In genomic region chrX:136170109-136170800, GRCh38 we compare ENCODE assay signal across 3 cellular contexts.
TF ChIP-seq lines count a peak whose summit lies in the region.

No MANE protein-coding gene starts in this region.

TF ChIP-seq in liver, 16 proteins besides CTCF, POLR2A, EP300 and RAD21:
- TF ChIP-seq GABPA (IDR thresholded peaks at IDR 0.05 in 1 of 2, conservative IDR thresholded peaks at IDR 0.05 in 1 of 2) (no peak), HNF4G (IDR thresholded peaks at IDR 0.05) (no peak)

TF ChIP-seq in HepG2, 621 proteins besides CTCF, POLR2A, EP300 and RAD21:
- TF ChIP-seq, protein P1, sequence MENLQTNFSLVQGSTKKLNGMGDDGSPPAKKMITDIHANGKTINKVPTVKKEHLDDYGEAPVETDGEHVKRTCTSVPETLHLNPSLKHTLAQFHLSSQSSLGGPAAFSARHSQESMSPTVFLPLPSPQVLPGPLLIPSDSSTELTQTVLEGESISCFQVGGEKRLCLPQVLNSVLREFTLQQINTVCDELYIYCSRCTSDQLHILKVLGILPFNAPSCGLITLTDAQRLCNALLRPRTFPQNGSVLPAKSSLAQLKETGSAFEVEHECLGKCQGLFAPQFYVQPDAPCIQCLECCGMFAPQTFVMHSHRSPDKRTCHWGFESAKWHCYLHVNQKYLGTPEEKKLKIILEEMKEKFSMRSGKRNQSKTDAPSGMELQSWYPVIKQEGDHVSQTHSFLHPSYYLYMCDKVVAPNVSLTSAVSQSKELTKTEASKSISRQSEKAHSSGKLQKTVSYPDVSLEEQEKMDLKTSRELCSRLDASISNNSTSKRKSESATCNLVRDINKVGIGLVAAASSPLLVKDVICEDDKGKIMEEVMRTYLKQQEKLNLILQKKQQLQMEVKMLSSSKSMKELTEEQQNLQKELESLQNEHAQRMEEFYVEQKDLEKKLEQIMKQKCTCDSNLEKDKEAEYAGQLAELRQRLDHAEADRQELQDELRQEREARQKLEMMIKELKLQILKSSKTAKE (CRISPR knock-in tag; IDR thresholded peaks at IDR 0.05; ENCODE audit: borderline replicate concordance) = no peak
- TF ChIP-seq ZNF7 (CRISPR knock-in tag; IDR thresholded peaks at IDR 0.05) (no peak), FOXK1 (CRISPR knock-in tag; IDR thresholded peaks at IDR 0.05; ENCODE audit: borderline replicate concordance, low read depth) (no peak), ZNF430 (CRISPR knock-in tag; IDR thresholded peaks at IDR 0.05) (no peak), KAT7 (CRISPR knock-in tag; IDR thresholded peaks at IDR 0.05; ENCODE audit: borderline replicate concordance) (no peak), GPN1 (CRISPR knock-in tag; IDR thresholded peaks at IDR 0.05; ENCODE audit: borderline replicate concordance) (no peak), HDAC2 (CRISPR knock-in tag; IDR thresholded peaks at IDR 0.05) (no peak), CBX5 (CRISPR knock-in tag; IDR thresholded peaks at IDR 0.05; ENCODE audit: borderline replicate concordance) (no peak), KDM4B (CRISPR knock-in tag; IDR thresholded peaks at IDR 0.05) (no peak), ZNF75D (CRISPR knock-in tag; IDR thresholded peaks at IDR 0.05; ENCODE audit: borderline replicate concordance) (no peak), ZNF446 (CRISPR knock-in tag; IDR thresholded peaks at IDR 0.05) (no peak), MXI1 (IDR thresholded peaks at IDR 0.05; ENCODE audit: borderline replicate concordance, low read depth, low read length) (no peak), ZNF776 (CRISPR knock-in tag; IDR thresholded peaks at IDR 0.05) (no peak), ZNF883 (CRISPR knock-in tag; IDR thresholded peaks at IDR 0.05; ENCODE audit: not compliant biosample characterization) (no peak)
TF ChIP-seq in HepG2: peak in this region for 0.

TF ChIP-seq in WTC11, 78 proteins besides CTCF, POLR2A, EP300 and RAD21:
- TF ChIP-seq, protein P2, sequence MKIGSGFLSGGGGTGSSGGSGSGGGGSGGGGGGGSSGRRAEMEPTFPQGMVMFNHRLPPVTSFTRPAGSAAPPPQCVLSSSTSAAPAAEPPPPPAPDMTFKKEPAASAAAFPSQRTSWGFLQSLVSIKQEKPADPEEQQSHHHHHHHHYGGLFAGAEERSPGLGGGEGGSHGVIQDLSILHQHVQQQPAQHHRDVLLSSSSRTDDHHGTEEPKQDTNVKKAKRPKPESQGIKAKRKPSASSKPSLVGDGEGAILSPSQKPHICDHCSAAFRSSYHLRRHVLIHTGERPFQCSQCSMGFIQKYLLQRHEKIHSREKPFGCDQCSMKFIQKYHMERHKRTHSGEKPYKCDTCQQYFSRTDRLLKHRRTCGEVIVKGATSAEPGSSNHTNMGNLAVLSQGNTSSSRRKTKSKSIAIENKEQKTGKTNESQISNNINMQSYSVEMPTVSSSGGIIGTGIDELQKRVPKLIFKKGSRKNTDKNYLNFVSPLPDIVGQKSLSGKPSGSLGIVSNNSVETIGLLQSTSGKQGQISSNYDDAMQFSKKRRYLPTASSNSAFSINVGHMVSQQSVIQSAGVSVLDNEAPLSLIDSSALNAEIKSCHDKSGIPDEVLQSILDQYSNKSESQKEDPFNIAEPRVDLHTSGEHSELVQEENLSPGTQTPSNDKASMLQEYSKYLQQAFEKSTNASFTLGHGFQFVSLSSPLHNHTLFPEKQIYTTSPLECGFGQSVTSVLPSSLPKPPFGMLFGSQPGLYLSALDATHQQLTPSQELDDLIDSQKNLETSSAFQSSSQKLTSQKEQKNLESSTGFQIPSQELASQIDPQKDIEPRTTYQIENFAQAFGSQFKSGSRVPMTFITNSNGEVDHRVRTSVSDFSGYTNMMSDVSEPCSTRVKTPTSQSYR (CRISPR knock-in tag; IDR thresholded peaks at IDR 0.05) = no peak
- TF ChIP-seq, protein P3, sequence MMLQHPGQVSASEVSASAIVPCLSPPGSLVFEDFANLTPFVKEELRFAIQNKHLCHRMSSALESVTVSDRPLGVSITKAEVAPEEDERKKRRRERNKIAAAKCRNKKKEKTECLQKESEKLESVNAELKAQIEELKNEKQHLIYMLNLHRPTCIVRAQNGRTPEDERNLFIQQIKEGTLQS (CRISPR knock-in tag; conservative IDR thresholded peaks at IDR 0.05) = no peak
- TF ChIP-seq, protein P4, sequence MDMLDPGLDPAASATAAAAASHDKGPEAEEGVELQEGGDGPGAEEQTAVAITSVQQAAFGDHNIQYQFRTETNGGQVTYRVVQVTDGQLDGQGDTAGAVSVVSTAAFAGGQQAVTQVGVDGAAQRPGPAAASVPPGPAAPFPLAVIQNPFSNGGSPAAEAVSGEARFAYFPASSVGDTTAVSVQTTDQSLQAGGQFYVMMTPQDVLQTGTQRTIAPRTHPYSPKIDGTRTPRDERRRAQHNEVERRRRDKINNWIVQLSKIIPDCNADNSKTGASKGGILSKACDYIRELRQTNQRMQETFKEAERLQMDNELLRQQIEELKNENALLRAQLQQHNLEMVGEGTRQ (CRISPR knock-in tag; IDR thresholded peaks at IDR 0.05) = no peak
- no peak for TF ChIP-seq HMGA2 (CRISPR knock-in tag; IDR thresholded peaks at IDR 0.05)
- no peak for TF ChIP-seq MYBL2 (CRISPR knock-in tag; IDR thresholded peaks at IDR 0.05)
- TF ChIP-seq, protein P5, sequence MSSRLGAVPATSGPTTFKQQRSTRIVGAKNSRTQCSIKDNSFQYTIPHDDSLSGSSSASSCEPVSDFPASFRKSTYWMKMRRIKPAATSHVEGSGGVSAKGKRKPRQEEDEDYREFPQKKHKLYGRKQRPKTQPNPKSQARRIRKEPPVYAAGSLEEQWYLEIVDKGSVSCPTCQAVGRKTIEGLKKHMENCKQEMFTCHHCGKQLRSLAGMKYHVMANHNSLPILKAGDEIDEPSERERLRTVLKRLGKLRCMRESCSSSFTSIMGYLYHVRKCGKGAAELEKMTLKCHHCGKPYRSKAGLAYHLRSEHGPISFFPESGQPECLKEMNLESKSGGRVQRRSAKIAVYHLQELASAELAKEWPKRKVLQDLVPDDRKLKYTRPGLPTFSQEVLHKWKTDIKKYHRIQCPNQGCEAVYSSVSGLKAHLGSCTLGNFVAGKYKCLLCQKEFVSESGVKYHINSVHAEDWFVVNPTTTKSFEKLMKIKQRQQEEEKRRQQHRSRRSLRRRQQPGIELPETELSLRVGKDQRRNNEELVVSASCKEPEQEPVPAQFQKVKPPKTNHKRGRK (CRISPR knock-in tag; IDR thresholded peaks at IDR 0.05; ENCODE audit: borderline replicate concordance) = no peak
- no peak for TF ChIP-seq RELA (CRISPR knock-in tag; IDR thresholded peaks at IDR 0.05; ENCODE audit: borderline replicate concordance)
- TF ChIP-seq TEAD4 (CRISPR knock-in tag; IDR thresholded peaks at IDR 0.05) = no peak
TF ChIP-seq in WTC11: peak in this region for 0.
